Comparison of ENCODE assay signal across 30 cellular contexts in genomic region chr1:2799811-2800663, GRCh38. TPM values are rescaled to one million over a fixed set of nuclear protein-coding genes. Genes with fewer than 3 reads are reported as not detected.
A peak's percentile ranks its signal among the peaks of the same experiment; 100 is the strongest.
DNase-seq lines count a peak whose midpoint lies in the region; ATAC-seq, FAIRE-seq and TF ChIP-seq lines count a peak whose summit lies in the region.
"Had no signal": no experiment of that assay in that cellular context is flagged by ENCODE, and none has a peak within 500 bp of the region (broad histone marks: within the 10 kb centered on the region; RNA-seq: fewer than 3 reads in every experiment).

No MANE protein-coding gene starts in this region.

- no peak for ATAC-seq in activated naive CD8-positive, alpha-beta T cell treated with anti-CD3 and anti-CD28 coated beads, Interleukin-2, amount 10 ng/mL, durations not matched to agents 7 days and 5 days (ENCODE audit: low read depth)
- ATAC-seq: activated CD8-positive, alpha-beta memory T cell treated with anti-CD3 and anti-CD28 coated beads, Interleukin-2, amount 10 ng/mL, durations not matched to agents 7 days and 5 days; gastroesophageal sphincter; left colon; SK-N-SH treated with all-trans-retinoic acid at 6 μM for 48 hours had no signal

- peaks cover 5 to 74% (median 25%) of the 10 kb centered on the region in 3 donors for H3K27me3 ChIP-seq in sigmoid colon
- H3K27me3 ChIP-seq: uterus had no signal

- H3K4me3 ChIP-seq in kidney (ENCODE audit: low read length in 2 of 2) (no peak overlapping the region), sigmoid colon (no peak overlapping the region)
- H3K4me3 ChIP-seq: breast epithelium, gastroesophageal sphincter, prostate gland, uterus had no signal

- 88 to 89% methylated on average over 49 of the region's 49 CpGs for WGBS in sigmoid colon, 2 donors

- H3K4me3 Mint-ChIP-seq in activated naive CD8-positive, alpha-beta T cell treated with anti-CD3 and anti-CD28 coated beads, Interleukin-2, amount 10 ng/mL, durations not matched to agents 7 days and 5 days, result no peak overlapping the region
- H3K4me3 Mint-ChIP-seq in activated naive CD8-positive, alpha-beta T cell treated with anti-CD3 and anti-CD28 coated beads for 36 hours, result no peak overlapping the region
- no peak overlapping the region for H3K4me3 Mint-ChIP-seq in CD14-positive monocyte
- no peak overlapping the region for H3K4me3 Mint-ChIP-seq in activated CD4-positive, alpha-beta memory T cell treated with anti-CD3 and anti-CD28 coated beads for 36 hours
- H3K4me3 Mint-ChIP-seq: activated CD8-positive, alpha-beta memory T cell treated with anti-CD3 and anti-CD28 coated beads, Interleukin-2, amount 10 ng/mL, durations not matched to agents 7 days and 5 days; activated naive CD4-positive, alpha-beta T cell treated with anti-CD3 and anti-CD28 coated beads, Interleukin-2, amount 10 ng/mL, durations not matched to agents 7 days and 5 days; IgD-negative memory B cell; stimulated activated naive CD8-positive, alpha-beta T cell treated with anti-CD3 and anti-CD28 coated beads, Interleukin-15, Interleukin-2, amounts not matched to agents 100 ng/mL and 50 ng/mL, for 24 hours had no signal

- TF ChIP-seq CTCF in CD14-positive monocyte (IDR thresholded peaks at IDR 0.05) (no peak), kidney (IDR thresholded peaks at IDR 0.05; ENCODE audit: borderline replicate concordance, extremely low read depth, insufficient read depth) (no peak), sigmoid colon (IDR thresholded peaks at IDR 0.05) (no peak)

- TF ChIP-seq POLR2A in sigmoid colon (IDR thresholded peaks at IDR 0.05), result no peak

- no peaks in the 10 kb centered on the region for H3K27me3 Mint-ChIP-seq in activated naive CD8-positive, alpha-beta T cell treated with anti-CD3 and anti-CD28 coated beads, Interleukin-2, amount 10 ng/mL, durations not matched to agents 7 days and 5 days
- peaks cover 16% of the 10 kb centered on the region for H3K27me3 Mint-ChIP-seq in activated naive CD8-positive, alpha-beta T cell treated with anti-CD3 and anti-CD28 coated beads for 36 hours
- peaks cover 2 to 7% (median 6%) of the 10 kb centered on the region in 3 donors for H3K27me3 Mint-ChIP-seq in CD14-positive monocyte (ENCODE audit: low read depth in 3 of 3)
- H3K27me3 Mint-ChIP-seq in activated CD4-positive, alpha-beta memory T cell treated with anti-CD3 and anti-CD28 coated beads for 36 hours, result peaks cover 5% of the 10 kb centered on the region
- H3K27me3 Mint-ChIP-seq: activated CD8-positive, alpha-beta memory T cell treated with anti-CD3 and anti-CD28 coated beads, Interleukin-2, amount 10 ng/mL, durations not matched to agents 7 days and 5 days had no signal

- no peak for TF ChIP-seq EP300 in sigmoid colon (IDR thresholded peaks at IDR 0.05)

- peak; percentile 27 for DNase-seq in activated naive CD8-positive, alpha-beta T cell treated with anti-CD3 and anti-CD28 coated beads, Interleukin-2, amount 10 ng/mL, durations not matched to agents 7 days and 5 days
- DNase-seq in activated naive CD8-positive, alpha-beta T cell treated with anti-CD3 and anti-CD28 coated beads for 36 hours, result no peak
- DNase-seq in CD14-positive monocyte (ENCODE audit: low spot score) (peak; percentile 40), kidney (peak; percentile 63), sigmoid colon (peak; percentile 57), amygdala (lab: John Stamatoyannopoulos, UW) (no peak)
- no peak for DNase-seq in activated CD4-positive, alpha-beta memory T cell treated with anti-CD3 and anti-CD28 coated beads for 36 hours
- DNase-seq: ACHN; activated CD4-positive, alpha-beta T cell treated with anti-CD3 and anti-CD28 coated beads for 48 hours; activated CD8-positive, alpha-beta memory T cell treated with anti-CD3 and anti-CD28 coated beads, Interleukin-2, amount 10 ng/mL, durations not matched to agents 7 days and 5 days; activated naive CD4-positive, alpha-beta T cell treated with anti-CD3 and anti-CD28 coated beads, Interleukin-2, amount 10 ng/mL, durations not matched to agents 7 days and 5 days; activated T-cell treated with anti-CD3 and anti-CD28 coated beads, Interleukin-2, amount 50 U/mL, for 48 hours; DMS153; hippocampal formation; mesenchymal stem cell; MV-4-11; NCI-H1436 treated with DMSO at 0.1 percent for 48 hours; NCI-H2081 treated with DMSO at 0.1 percent for 48 hours; NCI-H2227 treated with DMSO at 0.1 percent for 48 hours; NCI-H526; NK-92 treated with Interleukin-12 subunit alpha and Interleukin-12 subunit beta, amount 100 ng/mL, for 24 hours; uterus had no signal

- no peak overlapping the region for H3K27ac Mint-ChIP-seq in activated naive CD8-positive, alpha-beta T cell treated with anti-CD3 and anti-CD28 coated beads, Interleukin-2, amount 10 ng/mL, durations not matched to agents 7 days and 5 days
- H3K27ac Mint-ChIP-seq in activated naive CD8-positive, alpha-beta T cell treated with anti-CD3 and anti-CD28 coated beads for 36 hours, result no peak overlapping the region
- H3K27ac Mint-ChIP-seq in CD14-positive monocyte, result no peak overlapping the region
- no peak overlapping the region for H3K27ac Mint-ChIP-seq in activated CD4-positive, alpha-beta memory T cell treated with anti-CD3 and anti-CD28 coated beads for 36 hours
- H3K27ac Mint-ChIP-seq: activated CD8-positive, alpha-beta memory T cell treated with anti-CD3 and anti-CD28 coated beads, Interleukin-2, amount 10 ng/mL, durations not matched to agents 7 days and 5 days; activated naive CD4-positive, alpha-beta T cell treated with anti-CD3 and anti-CD28 coated beads, Interleukin-2, amount 10 ng/mL, durations not matched to agents 7 days and 5 days; IgD-negative memory B cell; stimulated activated naive CD8-positive, alpha-beta T cell treated with anti-CD3 and anti-CD28 coated beads, Interleukin-15, Interleukin-2, amounts not matched to agents 100 ng/mL and 50 ng/mL, for 24 hours had no signal

- CTCF ChIA-PET in activated CD4-positive, alpha-beta memory T cell treated with anti-CD3 and anti-CD28 coated beads for 36 hours (lab: Charles Lee), result interaction anchor here (1.3 kb wide), 1 partner anchor 13 kb away, joined by 4 read pairs; no protein-coding TSS in a partner anchor

- no peak overlapping the region for H3K9ac ChIP-seq in kidney (ENCODE audit: low read length in 2 of 2)

- intact Hi-C loops in CD14-positive monocyte (cut with micrococcal nuclease) (loop anchor here in 1 of 2 donors (10.0 kb wide), 1 partner anchor 385 kb away; the partner anchor contains the start of gene PEX10), kidney (cut with DNase I) (no loop called here), sigmoid colon (cut with DNase I) (no loop called here)
- intact Hi-C loops in activated CD4-positive, alpha-beta memory T cell treated with anti-CD3 and anti-CD28 coated beads for 36 hours (cut with micrococcal nuclease), result no loop called here

- peaks cover 1% of the 10 kb centered on the region for H3K9me3 Mint-ChIP-seq in activated naive CD8-positive, alpha-beta T cell treated with anti-CD3 and anti-CD28 coated beads, Interleukin-2, amount 10 ng/mL, durations not matched to agents 7 days and 5 days
- no peaks in the 10 kb centered on the region for H3K9me3 Mint-ChIP-seq in activated naive CD8-positive, alpha-beta T cell treated with anti-CD3 and anti-CD28 coated beads for 36 hours
- H3K9me3 Mint-ChIP-seq in CD14-positive monocyte, result peaks cover 0 to 7% (median 3%) of the 10 kb centered on the region in 7 donors
- peaks cover 5% of the 10 kb centered on the region for H3K9me3 Mint-ChIP-seq in activated CD4-positive, alpha-beta memory T cell treated with anti-CD3 and anti-CD28 coated beads for 36 hours
- H3K9me3 Mint-ChIP-seq: stimulated activated naive CD8-positive, alpha-beta T cell treated with anti-CD3 and anti-CD28 coated beads, Interleukin-15, Interleukin-2, amounts not matched to agents 100 ng/mL and 50 ng/mL, for 24 hours had no signal

- peaks cover 2% of the 10 kb centered on the region for H3K4me1 Mint-ChIP-seq in activated naive CD8-positive, alpha-beta T cell treated with anti-CD3 and anti-CD28 coated beads, Interleukin-2, amount 10 ng/mL, durations not matched to agents 7 days and 5 days
- H3K4me1 Mint-ChIP-seq in activated naive CD8-positive, alpha-beta T cell treated with anti-CD3 and anti-CD28 coated beads for 36 hours, result peaks cover 2% of the 10 kb centered on the region
- peaks cover 3% of the 10 kb centered on the region for H3K4me1 Mint-ChIP-seq in CD14-positive monocyte
- H3K4me1 Mint-ChIP-seq in activated CD4-positive, alpha-beta memory T cell treated with anti-CD3 and anti-CD28 coated beads for 36 hours (ENCODE audit: low read depth), result no peaks in the 10 kb centered on the region

- H3K27ac ChIP-seq in kidney (ENCODE audit: low read depth in 2 of 2, low read length in 2 of 2), result no peak overlapping the region
- no peak overlapping the region for H3K27ac ChIP-seq in sigmoid colon
- H3K27ac ChIP-seq: breast epithelium, gastroesophageal sphincter, prostate gland, uterus had no signal

- peaks cover 0 to 4% of the 10 kb centered on the region in 2 donors for H3K9me3 ChIP-seq in kidney (ENCODE audit: control insufficient read depth in 1 of 2, low read length in 2 of 2)
- H3K9me3 ChIP-seq in sigmoid colon, result peaks cover 0 to 2% (median 1%) of the 10 kb centered on the region in 4 donors
- H3K9me3 ChIP-seq: prostate gland, uterus had no signal

- H3K36me3 ChIP-seq in kidney (ENCODE audit: control insufficient read depth in 1 of 2, insufficient read depth in 2 of 2, low read length in 2 of 2) (no peaks in the 10 kb centered on the region), sigmoid colon (no peaks in the 10 kb centered on the region)
- H3K36me3 ChIP-seq: breast epithelium, gastroesophageal sphincter, prostate gland, uterus had no signal

- H3K4me1 ChIP-seq in kidney (ENCODE audit: control insufficient read depth in 1 of 2, insufficient read depth in 1 of 2, low read depth in 1 of 2, low read length in 2 of 2) (no peaks in the 10 kb centered on the region), sigmoid colon (no peaks in the 10 kb centered on the region)
- H3K4me1 ChIP-seq: breast epithelium, gastroesophageal sphincter, prostate gland, uterus had no signal

- no peak for FAIRE-seq in kidney (lab: Jason Lieb, UNC)
- FAIRE-seq: GM12891 had no signal

- H3K36me3 Mint-ChIP-seq in activated naive CD8-positive, alpha-beta T cell treated with anti-CD3 and anti-CD28 coated beads, Interleukin-2, amount 10 ng/mL, durations not matched to agents 7 days and 5 days, result no peaks in the 10 kb centered on the region
- H3K36me3 Mint-ChIP-seq in activated naive CD8-positive, alpha-beta T cell treated with anti-CD3 and anti-CD28 coated beads for 36 hours, result no peaks in the 10 kb centered on the region
- no peaks in the 10 kb centered on the region for H3K36me3 Mint-ChIP-seq in CD14-positive monocyte
- no peaks in the 10 kb centered on the region for H3K36me3 Mint-ChIP-seq in activated CD4-positive, alpha-beta memory T cell treated with anti-CD3 and anti-CD28 coated beads for 36 hours
- H3K36me3 Mint-ChIP-seq: activated CD8-positive, alpha-beta memory T cell treated with anti-CD3 and anti-CD28 coated beads, Interleukin-2, amount 10 ng/mL, durations not matched to agents 7 days and 5 days; activated naive CD4-positive, alpha-beta T cell treated with anti-CD3 and anti-CD28 coated beads, Interleukin-2, amount 10 ng/mL, durations not matched to agents 7 days and 5 days; IgD-negative memory B cell had no signal

- POLR2A ChIA-PET in activated naive CD8-positive, alpha-beta T cell treated with anti-CD3 and anti-CD28 coated beads, Interleukin-2, amount 10 ng/mL, durations not matched to agents 7 days and 5 days (lab: Charles Lee), result no interaction called here
- POLR2A ChIA-PET in activated CD4-positive, alpha-beta memory T cell treated with anti-CD3 and anti-CD28 coated beads for 36 hours (lab: Charles Lee), result no interaction called here

RNA-seq across cellular contexts. Expression of gene TTC34, which starts 1.5 kb away (rescaled TPM):
- total RNA-seq in activated naive CD8-positive, alpha-beta T cell treated with anti-CD3 and anti-CD28 coated beads, Interleukin-2, amount 10 ng/mL, durations not matched to agents 7 days and 5 days, result 1 to 10 TPM; 2.7 to 2.8 TPM
- under 1 TPM; 0.48 to 0.58 TPM for total RNA-seq in activated naive CD8-positive, alpha-beta T cell treated with anti-CD3 and anti-CD28 coated beads for 36 hours
- polyA plus RNA-seq in CD14-positive monocyte (under 1 TPM in 1 of 2 donors, not detected in 1; 0.03 TPM), kidney (ENCODE audit: insufficient read depth, low read depth, low replicate concordance) (0.15 TPM), sigmoid colon (under 1 TPM in 2 of 3 donors, not detected in 1; under 0.01 to 0.57 TPM)
- total RNA-seq in kidney (2.4 TPM), sigmoid colon (under 1 TPM; 0.16 to 0.83 (median 0.63) TPM)
- total RNA-seq in activated CD4-positive, alpha-beta memory T cell treated with anti-CD3 and anti-CD28 coated beads for 36 hours, result 1 to 10 TPM in 1 of 2 experiments, under 1 TPM in 1; 0.97 to 1.0 TPM

Comparison
In these comparisons a context has a peak if more than half of its experiments do, and no peak if none do; other contexts are left out.
1. DNase-seq: peak in activated naive CD8-positive, alpha-beta T cell treated with anti-CD3 and anti-CD28 coated beads, Interleukin-2, amount 10 ng/mL, durations not matched to agents 7 days and 5 days (single experiment), CD14-positive monocyte (single experiment), kidney (single experiment) and sigmoid colon (single experiment); none in activated naive CD8-positive, alpha-beta T cell treated with anti-CD3 and anti-CD28 coated beads for 36 hours (single experiment), activated CD4-positive, alpha-beta memory T cell treated with anti-CD3 and anti-CD28 coated beads for 36 hours (single experiment) and amygdala (0 of 56).